20 cellular contexts compared by ENCODE assay signal in genomic region chr10:59340279-59340678, GRCh38. TPM values are rescaled to one million over a fixed set of nuclear protein-coding genes. Genes with fewer than 3 reads are reported as not detected.
DNase-seq lines count a peak whose midpoint lies in the region; ATAC-seq and TF ChIP-seq lines count a peak whose summit lies in the region.
"Had no signal": no experiment of that assay in that cellular context is flagged by ENCODE, and none has a peak within 500 bp of the region (broad histone marks: within the 10 kb centered on the region; RNA-seq: fewer than 3 reads in every experiment).

No MANE protein-coding gene starts in this region.

- H3K9me3 Mint-ChIP-seq in CD8-positive, alpha-beta memory T cell = peaks cover 0 to 6% (median 4%) of the 10 kb centered on the region in 5 donors
- H3K9me3 Mint-ChIP-seq: CD4-positive, alpha-beta T cell had no signal

- POLR2A ChIA-PET in CD8-positive, alpha-beta memory T cell (lab: Charles Lee) = no interaction called here

- TF ChIP-seq POLR2A in esophagus muscularis mucosa (IDR thresholded peaks at IDR 0.05; ENCODE audit: low read depth) = no peak
- no peak for TF ChIP-seq POLR2A in gastrocnemius medialis (IDR thresholded peaks at IDR 0.05)

- H3K4me1 ChIP-seq in right atrium auricular region = peaks cover 0 to 20% of the 10 kb centered on the region in 2 donors
- H3K4me1 ChIP-seq in esophagus muscularis mucosa = peaks cover 17 to 77% (median 75%) of the 10 kb centered on the region in 4 donors
- peaks cover 41 to 59% of the 10 kb centered on the region in 2 donors for H3K4me1 ChIP-seq in gastrocnemius medialis
- no peaks in the 10 kb centered on the region for H3K4me1 ChIP-seq in CD8-positive, alpha-beta memory T cell (ENCODE audit: insufficient read depth, low read length)
- H3K4me1 ChIP-seq in colonic mucosa = no peaks in the 10 kb centered on the region
- H3K4me1 ChIP-seq: BLaER1, SJSA1 had no signal

- H3K9me3 ChIP-seq in right atrium auricular region = no peaks in the 10 kb centered on the region
- H3K9me3 ChIP-seq in esophagus muscularis mucosa = no peaks in the 10 kb centered on the region
- no peaks in the 10 kb centered on the region for H3K9me3 ChIP-seq in gastrocnemius medialis
- H3K9me3 ChIP-seq in CD8-positive, alpha-beta memory T cell (ENCODE audit: low read length) = no peaks in the 10 kb centered on the region
- no peaks in the 10 kb centered on the region for H3K9me3 ChIP-seq in colonic mucosa
- H3K9me3 ChIP-seq: BLaER1, SJSA1 had no signal

- no peak overlapping the region for H3K4me3 Mint-ChIP-seq in CD8-positive, alpha-beta memory T cell
- H3K4me3 Mint-ChIP-seq: CD4-positive, alpha-beta T cell had no signal

- H3K27ac ChIP-seq in right atrium auricular region (no peak overlapping the region), esophagus muscularis mucosa (replicated peaks in 1 of 4) (peak overlapping the region; percentile 69 to 80 (median 78)), gastrocnemius medialis (peak overlapping the region; percentile 42 to 95 (median 73)), colonic mucosa (no peak overlapping the region)
- no peak overlapping the region for H3K27ac ChIP-seq in CD8-positive, alpha-beta memory T cell (ENCODE audit: low read depth, low read length)
- H3K27ac ChIP-seq: 22Rv1, BLaER1, SJSA1 had no signal

- ATAC-seq in left cardiac atrium = no peak
- no peak for ATAC-seq in gastrocnemius medialis
- ATAC-seq in GM18870 (IDR thresholded peaks at IDR 0.05; ENCODE audit: unreplicated experiment) = no peak

- no peaks in the 10 kb centered on the region for H3K4me1 Mint-ChIP-seq in CD8-positive, alpha-beta memory T cell

- H3K27me3 ChIP-seq in right atrium auricular region = no peaks in the 10 kb centered on the region
- no peaks in the 10 kb centered on the region for H3K27me3 ChIP-seq in esophagus muscularis mucosa
- no peaks in the 10 kb centered on the region for H3K27me3 ChIP-seq in gastrocnemius medialis
- H3K27me3 ChIP-seq in CD8-positive, alpha-beta memory T cell (ENCODE audit: insufficient read depth, low read length, poor library complexity, severe bottlenecking) = no peaks in the 10 kb centered on the region
- H3K27me3 ChIP-seq in colonic mucosa = no peaks in the 10 kb centered on the region
- H3K27me3 ChIP-seq: BLaER1, SJSA1 had no signal

- CTCF ChIA-PET in CD8-positive, alpha-beta memory T cell (lab: Charles Lee) = no interaction called here

- H3K4me3 ChIP-seq in right atrium auricular region (no peak overlapping the region), esophagus muscularis mucosa (no peak overlapping the region), gastrocnemius medialis (no peak overlapping the region), colonic mucosa (no peak overlapping the region)
- no peak overlapping the region for H3K4me3 ChIP-seq in CD8-positive, alpha-beta memory T cell (ENCODE audit: low read length)
- H3K4me3 ChIP-seq: BLaER1, SJSA1 had no signal

- WGBS in esophagus muscularis mucosa = 80% methylated on average over 1 of the region's 1 CpG

- H3K27me3 Mint-ChIP-seq in CD8-positive, alpha-beta memory T cell = no peaks in the 10 kb centered on the region
- H3K27me3 Mint-ChIP-seq: CD4-positive, alpha-beta T cell had no signal

- DNase-seq in left cardiac atrium = peak; percentile 26
- DNase-seq in right atrium auricular region (ENCODE audit: low spot score) = no peak
- DNase-seq in esophagus muscularis mucosa (ENCODE audit: extremely low spot score) = no peak
- no peak for DNase-seq in gastrocnemius medialis
- no peak for DNase-seq in CD8-positive, alpha-beta memory T cell
- DNase-seq in colonic mucosa = no peak
- DNase-seq in ureter (ENCODE audit: low spot score) = no peak
- DNase-seq: ACHN; CD4-positive, alpha-beta T cell; DMS153; Kasumi-1; NCI-H1417; NCI-H187; NCI-H526 treated with DMSO at 0.1 percent for 48 hours; OCI-M1 had no signal

- TF ChIP-seq CTCF in right atrium auricular region (IDR thresholded peaks at IDR 0.05) (no peak), esophagus muscularis mucosa (IDR thresholded peaks at IDR 0.05) (no peak), gastrocnemius medialis (IDR thresholded peaks at IDR 0.05 in 4 of 5, conservative IDR thresholded peaks at IDR 0.05 in 1 of 5) (no peak), colonic mucosa (IDR thresholded peaks at IDR 0.05) (no peak)

- no peak for TF ChIP-seq EP300 in esophagus muscularis mucosa (IDR thresholded peaks at IDR 0.05)

- H3K27ac Mint-ChIP-seq in CD8-positive, alpha-beta memory T cell = no peak overlapping the region
- H3K27ac Mint-ChIP-seq: CD4-positive, alpha-beta T cell had no signal

- intact Hi-C loops in left cardiac atrium (cut with DNase I) (no loop called here), esophagus muscularis mucosa (cut with DNase I) (no loop called here), gastrocnemius medialis (cut with DNase I; ENCODE audit: low total_unique reads) (no loop called here), colonic mucosa (cut with DNase I) (no loop called here)

- in situ Hi-C loops in gastrocnemius medialis (cut with MboI; ENCODE audit: low sequenced_read_pairs in 4 of 4) = no loop called here

- H3K9ac ChIP-seq in colonic mucosa (ENCODE audit: low read depth in 2 of 2, low read length in 2 of 2) = no peak overlapping the region
- H3K9ac ChIP-seq: BLaER1 had no signal

- H3K36me3 ChIP-seq in right atrium auricular region (no peaks in the 10 kb centered on the region), esophagus muscularis mucosa (peaks cover 0 to 11% (median 0%) of the 10 kb centered on the region in 4 donors), gastrocnemius medialis (no peaks in the 10 kb centered on the region), colonic mucosa (no peaks in the 10 kb centered on the region)
- no peaks in the 10 kb centered on the region for H3K36me3 ChIP-seq in CD8-positive, alpha-beta memory T cell (ENCODE audit: insufficient read depth, low read length)
- H3K36me3 ChIP-seq: BLaER1, SJSA1 had no signal

- H3K36me3 Mint-ChIP-seq in CD8-positive, alpha-beta memory T cell = no peaks in the 10 kb centered on the region

RNA-seq across cellular contexts. Expression of gene FAM13C, which starts 22.1 kb away (rescaled TPM):
- total RNA-seq in left cardiac atrium (10 to 100 TPM in 1 of 2 donors, 1 to 10 TPM in 1; 4.6 to 11.9 TPM), right atrium auricular region (1 to 10 TPM; 3.8 to 4.4 TPM), esophagus muscularis mucosa (10 to 100 TPM; 45.1 to 62.9 (median 53.1) TPM), gastrocnemius medialis (100 to 1,000 TPM in 1 of 4 donors, 10 to 100 TPM in 2, 1 to 10 TPM in 1; 6.0 to 125 (median 17.6) TPM), colonic mucosa (1 to 10 TPM; 1.0 to 2.5 TPM), ureter (26.6 TPM)
- not detected for total RNA-seq in CD8-positive, alpha-beta memory T cell
- not detected for polyA plus RNA-seq in CD8-positive, alpha-beta memory T cell
- total RNA-seq: CD4-positive, alpha-beta T cell; MCF 10A had no signal

Comparison
In these comparisons a context has a peak if more than half of its experiments do, and no peak if none do; other contexts are left out.
1. H3K27ac ChIP-seq: peak in esophagus muscularis mucosa (4 of 4) and gastrocnemius medialis (4 of 4); none in right atrium auricular region (0 of 2), CD8-positive, alpha-beta memory T cell (single experiment) and colonic mucosa (single experiment).